Comparison of ENCODE assay signal across 8 cellular contexts in genomic region chr4:24488399-24489164, GRCh38.
DNase-seq lines count a peak whose midpoint lies in the region; ATAC-seq and TF ChIP-seq lines count a peak whose summit lies in the region.

No MANE protein-coding gene starts in this region.

- POLR2A ChIA-PET in activated CD4-positive, alpha-beta memory T cell treated with anti-CD3 and anti-CD28 coated beads for 36 hours (lab: Charles Lee), result no interaction called here
- POLR2A ChIA-PET in naive thymus-derived CD8-positive, alpha-beta T cell (lab: Charles Lee), result no interaction called here

- H3K27ac Mint-ChIP-seq in activated CD4-positive, alpha-beta memory T cell treated with anti-CD3 and anti-CD28 coated beads for 36 hours, result no peak overlapping the region
- no peak overlapping the region for H3K27ac Mint-ChIP-seq in naive thymus-derived CD8-positive, alpha-beta T cell

- no peak overlapping the region for H3K27ac ChIP-seq in testis

- in situ Hi-C loops in ACHN (cut with HindIII; ENCODE audit: low pct_ligation_motif_present, low pct_unique_long_range_greater_than_20kb, low sequenced_read_pairs), result no loop called here
- in situ Hi-C loops in GM13977 (cut with MboI; ENCODE audit: low pct_unique_long_range_greater_than_20kb, low sequenced_read_pairs, unreplicated experiment), result loop anchor here (25.0 kb wide), 1 partner anchor 499 kb away; no protein-coding TSS in a partner anchor

- peak; percentile 59 for DNase-seq in ACHN
- peak; percentile 82 for DNase-seq in GM13977 (ENCODE audit: low spot score)
- peak; percentile 8 for DNase-seq in NCI-H2227 treated with DMSO at 0.1 percent for 48 hours (lab: John Stamatoyannopoulos, UW)
- DNase-seq in activated CD4-positive, alpha-beta memory T cell treated with anti-CD3 and anti-CD28 coated beads for 36 hours, result peak; percentile 77
- DNase-seq in epithelial cell of proximal tubule (ENCODE audit: low read depth), result no peak
- DNase-seq in naive thymus-derived CD8-positive, alpha-beta T cell, result peak in 6 of 10 donors; percentile 16 to 34 (median 23)
- DNase-seq in testis, result peak; percentile 92

- H3K27me3 Mint-ChIP-seq in activated CD4-positive, alpha-beta memory T cell treated with anti-CD3 and anti-CD28 coated beads for 36 hours, result peaks cover 17% of the 10 kb centered on the region
- H3K27me3 Mint-ChIP-seq in naive thymus-derived CD8-positive, alpha-beta T cell, result peaks cover 12 to 41% (median 35%) of the 10 kb centered on the region in 5 donors

- no peak for TF ChIP-seq POLR2A in testis (IDR thresholded peaks at IDR 0.05)

- H3K4me1 ChIP-seq in testis, result no peaks in the 10 kb centered on the region

- H3K9me3 ChIP-seq in testis, result no peaks in the 10 kb centered on the region

- CTCF ChIA-PET in activated CD4-positive, alpha-beta memory T cell treated with anti-CD3 and anti-CD28 coated beads for 36 hours (lab: Charles Lee), result interaction anchor here (0.5 to 3.7 kb wide), 10 partner anchors 9 to 199 kb away, joined by 3 to 14 read pairs (median 4); partner anchors contain the start of gene DHX15

- H3K4me3 Mint-ChIP-seq in activated CD4-positive, alpha-beta memory T cell treated with anti-CD3 and anti-CD28 coated beads for 36 hours, result no peak overlapping the region
- no peak overlapping the region for H3K4me3 Mint-ChIP-seq in naive thymus-derived CD8-positive, alpha-beta T cell

- no peaks in the 10 kb centered on the region for H3K27me3 ChIP-seq in testis

- 43 to 49% methylated on average over 13 to 15 of the region's 15 CpGs for WGBS in testis, 2 donors

- no peak overlapping the region for H3K4me3 ChIP-seq in epithelial cell of proximal tubule (ENCODE audit: low read depth, low read length)
- H3K4me3 ChIP-seq in testis, result no peak overlapping the region

- peak; percentile 85 for TF ChIP-seq CTCF in GM13977 (IDR thresholded peaks at IDR 0.05; ENCODE audit: extremely low read depth, insufficient read depth, missing control alignments)
- peak; percentile 90 for TF ChIP-seq CTCF in epithelial cell of proximal tubule (conservative IDR thresholded peaks at IDR 0.05; ENCODE audit: low read depth, low read length)
- TF ChIP-seq CTCF in testis (IDR thresholded peaks at IDR 0.05), result peak; percentile 74 to 85 (median 75)

- no peaks in the 10 kb centered on the region for H3K36me3 ChIP-seq in testis (ENCODE audit: low read depth, missing control alignments)

- intact Hi-C loops in activated CD4-positive, alpha-beta memory T cell treated with anti-CD3 and anti-CD28 coated beads for 36 hours (cut with micrococcal nuclease), result loop anchor here (1.0 to 2.0 kb wide), 2 partner anchors 199 to 492 kb away; no protein-coding TSS in a partner anchor
- intact Hi-C loops in testis (cut with DNase I; ENCODE audit: low total_unique reads), result no loop called here

- H3K9me3 Mint-ChIP-seq in activated CD4-positive, alpha-beta memory T cell treated with anti-CD3 and anti-CD28 coated beads for 36 hours, result no peaks in the 10 kb centered on the region
- peaks cover 0 to 3% (median 0%) of the 10 kb centered on the region in 9 donors for H3K9me3 Mint-ChIP-seq in naive thymus-derived CD8-positive, alpha-beta T cell

- peaks cover 3% of the 10 kb centered on the region for H3K4me1 Mint-ChIP-seq in activated CD4-positive, alpha-beta memory T cell treated with anti-CD3 and anti-CD28 coated beads for 36 hours (ENCODE audit: low read depth)
- peaks cover 0 to 6% (median 4%) of the 10 kb centered on the region in 4 donors for H3K4me1 Mint-ChIP-seq in naive thymus-derived CD8-positive, alpha-beta T cell

- H3K36me3 Mint-ChIP-seq in activated CD4-positive, alpha-beta memory T cell treated with anti-CD3 and anti-CD28 coated beads for 36 hours, result no peaks in the 10 kb centered on the region
- no peaks in the 10 kb centered on the region for H3K36me3 Mint-ChIP-seq in naive thymus-derived CD8-positive, alpha-beta T cell

- ATAC-seq in HG02970 (IDR thresholded peaks at IDR 0.05; ENCODE audit: low FRiP score, unreplicated experiment), result peak; percentile 55
- peak in 1 of 2 donors; percentile 32 for ATAC-seq in naive thymus-derived CD8-positive, alpha-beta T cell
